In genomic region chr22:37161442-37161841, GRCh38 we compare ENCODE assay signal across 10 cellular contexts. TPM values are rescaled to one million over a fixed set of nuclear protein-coding genes. Genes with fewer than 3 reads are reported as not detected.
DNase-seq lines count a peak whose midpoint lies in the region; ATAC-seq and TF ChIP-seq lines count a peak whose summit lies in the region.
"Had no signal": no experiment of that assay in that cellular context is flagged by ENCODE, and none has a peak within 500 bp of the region (broad histone marks: within the 10 kb centered on the region; RNA-seq: fewer than 3 reads in every experiment).

No MANE protein-coding gene starts in this region.

- peaks cover 6 to 19% (median 15%) of the 10 kb centered on the region in 3 donors for H3K27me3 Mint-ChIP-seq in naive B cell

- ATAC-seq in naive B cell (ENCODE audit: low read depth in 2 of 2) (peak; percentile 5 to 23), HG02870 (IDR thresholded peaks at IDR 0.05; ENCODE audit: unreplicated experiment) (no peak)

- peaks cover 0 to 4% (median 1%) of the 10 kb centered on the region in 4 donors for H3K4me1 ChIP-seq in esophagus muscularis mucosa

- no peak for TF ChIP-seq EP300 in esophagus muscularis mucosa (IDR thresholded peaks at IDR 0.05)

- H3K36me3 Mint-ChIP-seq in naive B cell: no peaks in the 10 kb centered on the region

- no peak overlapping the region for H3K4me3 Mint-ChIP-seq in naive B cell

- H3K4me1 Mint-ChIP-seq in naive B cell: peaks cover 9 to 17% (median 16%) of the 10 kb centered on the region in 3 donors

- no peak for TF ChIP-seq POLR2A in esophagus muscularis mucosa (IDR thresholded peaks at IDR 0.05; ENCODE audit: low read depth)

- H3K27ac Mint-ChIP-seq in naive B cell: peak overlapping the region in 1 of 6 donors; percentile 78

- TF ChIP-seq CTCF in esophagus muscularis mucosa (IDR thresholded peaks at IDR 0.05): no peak

- DNase-seq in activated CD4-positive, alpha-beta T cell treated with anti-CD3 and anti-CD28 coated beads for 48 hours: peak; percentile 69
- no peak for DNase-seq in activated CD4-positive, alpha-beta T cell treated with anti-CD3 and anti-CD28 coated beads for 1 hour
- DNase-seq in SK-MEL-5 (ENCODE audit: low read depth, low spot score) (peak; percentile 46), naive B cell (no peak), esophagus muscularis mucosa (ENCODE audit: extremely low spot score) (no peak)
- DNase-seq: foreskin melanocyte, NCI-H510A, T-helper 9 cell had no signal

- H3K36me3 ChIP-seq in esophagus muscularis mucosa: no peaks in the 10 kb centered on the region

- peaks cover 0 to 50% (median 2%) of the 10 kb centered on the region in 4 donors for H3K27me3 ChIP-seq in esophagus muscularis mucosa

- H3K9me3 Mint-ChIP-seq in naive B cell: peaks cover 0 to 2% (median 0%) of the 10 kb centered on the region in 7 donors

- H3K27ac ChIP-seq in esophagus muscularis mucosa (replicated peaks in 1 of 4): no peak overlapping the region

- in situ Hi-C loops in SK-MEL-5 (cut with HindIII; ENCODE audit: low pct_unique_long_range_greater_than_20kb, low sequenced_read_pairs): no loop called here

- no peak overlapping the region for H3K4me3 ChIP-seq in esophagus muscularis mucosa

- H3K9me3 ChIP-seq in esophagus muscularis mucosa: peaks cover 0 to 3% (median 0%) of the 10 kb centered on the region in 4 donors

- intact Hi-C loops in esophagus muscularis mucosa (cut with DNase I): no loop called here

- 100% methylated on average over 1 of the region's 2 CpGs for WGBS in esophagus muscularis mucosa

RNA-seq across cellular contexts. Expression of gene IL2RB, which starts 11.7 kb away (rescaled TPM):
- total RNA-seq in SK-MEL-5 (2014; rRNA removed; shearing (Covaris generic)): 0.03 TPM in 1 of 2 replicates, not detected in the other
- polyA plus RNA-seq in SK-MEL-5 (2015; cell fraction: cytosol; rRNA removed): 0.33 and 0.82 TPM in 2 replicates
- 0.39 TPM in 1 of 2 replicates, not detected in the other for polyA plus RNA-seq in SK-MEL-5 (2015; cell fraction: nucleus; rRNA removed)
- 1 to 10 TPM in 4 of 6 donors, under 1 TPM in 2; 0.73 to 1.8 (median 1.2) TPM for polyA plus RNA-seq in naive B cell (ENCODE audit: low read depth in 6 of 6)
- total RNA-seq in esophagus muscularis mucosa: 1 to 10 TPM in 2 of 4 donors, under 1 TPM in 2; 0.19 to 2.9 (median 1.5) TPM

RNA-seq across cellular contexts. Expression of gene C1QTNF6, which starts 26.6 kb away (rescaled TPM):
- total RNA-seq in SK-MEL-5 (2014; rRNA removed; shearing (Covaris generic)): 5.9 and 7.6 TPM in 2 replicates
- 14.7 and 17.1 TPM in 2 replicates for polyA plus RNA-seq in SK-MEL-5 (2015; cell fraction: cytosol; rRNA removed)
- polyA plus RNA-seq in SK-MEL-5 (2015; cell fraction: nucleus; rRNA removed): 41.9 and 49.4 TPM in 2 replicates
- polyA plus RNA-seq in naive B cell (ENCODE audit: low read depth in 6 of 6): 1 to 10 TPM in 5 of 6 donors, not detected in 1; 1.1 to 2.0 (median 1.5) TPM
- 1 to 10 TPM in 3 of 4 donors, under 1 TPM in 1; 0.83 to 2.9 (median 1.3) TPM for total RNA-seq in esophagus muscularis mucosa

RNA-seq across cellular contexts. Expression of gene SSTR3, which starts 50.8 kb away (rescaled TPM):
- not detected in 2 replicates for total RNA-seq in SK-MEL-5 (2014; rRNA removed; shearing (Covaris generic))
- polyA plus RNA-seq in SK-MEL-5 (2015; cell fraction: cytosol; rRNA removed): not detected in 2 replicates
- not detected in 2 replicates for polyA plus RNA-seq in SK-MEL-5 (2015; cell fraction: nucleus; rRNA removed)
- polyA plus RNA-seq in naive B cell (ENCODE audit: low read depth in 6 of 6): under 1 TPM in 5 of 6 donors, not detected in 1; 0.08 to 0.63 (median 0.45) TPM
- not detected for total RNA-seq in esophagus muscularis mucosa
- total RNA-seq: astrocyte had no signal

RNA-seq across cellular contexts. Expression of gene TMPRSS6, which starts 51.9 kb away (rescaled TPM):
- not detected in 2 replicates for total RNA-seq in SK-MEL-5 (2014; rRNA removed; shearing (Covaris generic))
- polyA plus RNA-seq in SK-MEL-5 (2015; cell fraction: cytosol; rRNA removed): not detected in 2 replicates
- not detected in 2 replicates for polyA plus RNA-seq in SK-MEL-5 (2015; cell fraction: nucleus; rRNA removed)
- polyA plus RNA-seq in naive B cell (ENCODE audit: low read depth in 6 of 6): under 1 TPM in 1 of 6 donors, not detected in 5; 0.08 TPM
- total RNA-seq in esophagus muscularis mucosa: not detected
- total RNA-seq: astrocyte had no signal

Comparison
In these comparisons a context has a peak if more than half of its experiments do, and no peak if none do; other contexts are left out.
1. DNase-seq: peak in activated CD4-positive, alpha-beta T cell treated with anti-CD3 and anti-CD28 coated beads for 48 hours (single experiment) and SK-MEL-5 (single experiment); none in activated CD4-positive, alpha-beta T cell treated with anti-CD3 and anti-CD28 coated beads for 1 hour (single experiment), naive B cell (single experiment) and esophagus muscularis mucosa (single experiment).